Comparison of ENCODE assay signal across 5 cellular contexts in genomic region chr6:70806086-70806485, GRCh38.
"Had no signal": no experiment of that assay in that cellular context is flagged by ENCODE, and none has a peak within 500 bp of the region (broad histone marks: within the 10 kb centered on the region; RNA-seq: fewer than 3 reads in every experiment).

No MANE protein-coding gene starts in this region.

- H3K9me3 Mint-ChIP-seq: GM23338 had no signal

- H3K4me1 Mint-ChIP-seq: GM23338, H9 had no signal

- DNase-seq: H9, HCEC 1CT, IMR-90 had no signal

- H3K4me2 ChIP-seq: GM23338 had no signal

- H3K4me3 ChIP-seq: GM23338, K562 had no signal

- H2AFZ ChIP-seq: GM23338 had no signal

- H3K27ac Mint-ChIP-seq: GM23338 had no signal

- H3K4me3 Mint-ChIP-seq: GM23338, H9 had no signal
